ENCODE assay signal across 8 cellular contexts in genomic region chr12:1692221-1692620, GRCh38. TPM values are rescaled to one million over a fixed set of nuclear protein-coding genes. Genes with fewer than 3 reads are reported as not detected.
DNase-seq lines count a peak whose midpoint lies in the region; ATAC-seq, FAIRE-seq and TF ChIP-seq lines count a peak whose summit lies in the region.
"Had no signal": no experiment of that assay in that cellular context is flagged by ENCODE, and none has a peak within 500 bp of the region (broad histone marks: within the 10 kb centered on the region; RNA-seq: fewer than 3 reads in every experiment).

No MANE protein-coding gene starts in this region.

- peaks cover 2% of the 10 kb centered on the region for H3K27me3 Mint-ChIP-seq in H9 (ENCODE audit: low read depth)

- no peaks in the 10 kb centered on the region for H3K36me3 ChIP-seq in small intestine (ENCODE audit: control insufficient read depth in 2 of 2, insufficient read depth in 2 of 2, low read length in 2 of 2)

- no peak overlapping the region for H2BK12ac ChIP-seq in H9 (ENCODE audit: insufficient read length, low read depth, low read length)

- H3K9me3 Mint-ChIP-seq in H9 = no peaks in the 10 kb centered on the region

- no peak overlapping the region for H2BK5ac ChIP-seq in H9 (ENCODE audit: insufficient read length, low read length)

- peak overlapping the region; percentile 86 for H3K4me3 ChIP-seq in fibroblast of the aortic adventitia (ENCODE audit: low read depth, low read length)
- H3K4me3 ChIP-seq in small intestine (ENCODE audit: low read depth in 1 of 2, low read length in 2 of 2) = peak overlapping the region in 1 of 2 donors; percentile 97

- H4K20me1 ChIP-seq in H9 (ENCODE audit: control insufficient read depth, insufficient read depth, insufficient read length) = no peaks in the 10 kb centered on the region

- no peak overlapping the region for H2AK5ac ChIP-seq in H9 (ENCODE audit: insufficient read length, low read length)

- peak overlapping the region; percentile 86 to 97 for H3K4me3 Mint-ChIP-seq in H9

- peak overlapping the region; percentile 61 for H3K9ac ChIP-seq in H9 (ENCODE audit: extremely low read depth, insufficient read length, low read length)

- no peak overlapping the region for H4K8ac ChIP-seq in H9 (replicated peaks; ENCODE audit: insufficient read length, low read depth, low read length)

- H3K27ac Mint-ChIP-seq in H9 = peak overlapping the region in 1 of 3 experiments; percentile 97; a peak in 1 of 7 replicates

- no peak overlapping the region for H3K18ac ChIP-seq in H9 (ENCODE audit: insufficient read length, low read depth, low read length)

- H3K14ac ChIP-seq in H9 (ENCODE audit: insufficient read depth, low read length) = no peak overlapping the region

- TF ChIP-seq CTCF in H9 (conservative IDR thresholded peaks at IDR 0.05) = no peak
- TF ChIP-seq CTCF in fibroblast of the aortic adventitia (IDR thresholded peaks at IDR 0.05; ENCODE audit: insufficient read depth, low read length) = no peak

- no peaks in the 10 kb centered on the region for H3K9me3 ChIP-seq in H9 (ENCODE audit: control insufficient read depth, low read depth, low read length)
- no peaks in the 10 kb centered on the region for H3K9me3 ChIP-seq in small intestine (ENCODE audit: control insufficient read depth, low read depth)

- no peak for ATAC-seq in SK-N-SH treated with all-trans-retinoic acid at 6 μM for 48 hours

- H2BK120ac ChIP-seq in H9 (ENCODE audit: low read depth, low read length, poor library complexity, severe bottlenecking) = no peak overlapping the region

- H2AFZ ChIP-seq in H9 (ENCODE audit: low read length) = no peak overlapping the region

- peaks cover 14 to 15% of the 10 kb centered on the region in 2 experiments for H3K4me1 Mint-ChIP-seq in H9

- peak overlapping the region; percentile 81 for H3K4me2 ChIP-seq in H9 (ENCODE audit: insufficient read depth, insufficient read length, low read length)

- no peak overlapping the region for H3T11ph ChIP-seq in H9 (ENCODE audit: low read length)

- DNase-seq in H9 (no peak), fibroblast of the aortic adventitia (ENCODE audit: low read depth) (no peak), small intestine (peak; percentile 33), NCI-H2171 treated with DMSO at 0.1 percent for 48 hours (lab: John Stamatoyannopoulos, UW) (no peak), T1000 (lab: John Stamatoyannopoulos, UW) (no peak), superior temporal gyrus (ENCODE audit: extremely low spot score) (no peak)
- DNase-seq: T-helper 9 cell had no signal

- H4K5ac ChIP-seq in H9 (ENCODE audit: insufficient read length, low read depth, low read length) = no peak overlapping the region

- H3K79me2 ChIP-seq in H9 (ENCODE audit: insufficient read depth, low read length) = peaks cover 34% of the 10 kb centered on the region; the same call in 1 of the 2 replicates

- H3K36me3 Mint-ChIP-seq in H9 (ENCODE audit: insufficient read depth in 1 of 3, low read depth in 3 of 3) = peaks cover 2 to 11% (median 6%) of the 10 kb centered on the region in 3 experiments; a peak in 5 of 7 replicates

- peaks cover 5% of the 10 kb centered on the region for H3K23me2 ChIP-seq in H9 (ENCODE audit: insufficient read length, low read depth, low read length, poor library complexity, severe bottlenecking)

- no peak overlapping the region for H3K23ac ChIP-seq in H9 (ENCODE audit: insufficient read length, low read depth, low read length)

- H2BK20ac ChIP-seq in H9 (ENCODE audit: low read depth, low read length, poor library complexity, severe bottlenecking) = no peak overlapping the region

- no peak overlapping the region for H3K4ac ChIP-seq in H9 (ENCODE audit: low read depth, low read length)

- H3K27me3 ChIP-seq in H9 (ENCODE audit: insufficient read depth, low read length) = no peaks in the 10 kb centered on the region
- H3K27me3 ChIP-seq in small intestine (ENCODE audit: control insufficient read depth in 2 of 2, insufficient read depth in 2 of 2, low read length in 2 of 2) = no peaks in the 10 kb centered on the region

- no peak overlapping the region for H3K56ac ChIP-seq in H9 (ENCODE audit: insufficient read length, low read depth, low read length)

- H3K79me1 ChIP-seq in H9 (ENCODE audit: insufficient read depth, low read depth, low read length, poor library complexity, severe bottlenecking) = peaks cover 7% of the 10 kb centered on the region

- no peak for FAIRE-seq in small intestine (lab: Jason Lieb, UNC)

- H3K4me1 ChIP-seq in H9 (ENCODE audit: insufficient read depth, low read length) = no peaks in the 10 kb centered on the region
- peaks cover 3 to 7% of the 10 kb centered on the region in 2 donors for H3K4me1 ChIP-seq in small intestine (ENCODE audit: control insufficient read depth in 2 of 2, insufficient read depth in 1 of 2, low read depth in 1 of 2, low read length in 1 of 2)

- no peak overlapping the region for H4K91ac ChIP-seq in H9 (ENCODE audit: insufficient read length, low read depth, low read length)

- H2BK15ac ChIP-seq in H9 (ENCODE audit: low read depth, low read length) = no peak overlapping the region

- H3K27ac ChIP-seq in H9 (ENCODE audit: insufficient read length, low read depth, low read length) = no peak overlapping the region
- no peak overlapping the region for H3K27ac ChIP-seq in small intestine (ENCODE audit: low read depth in 1 of 2, low read length in 1 of 2)

- no CpG with 5 or more reads among the region's 4 CpGs for whole genome bisulfite sequencing in H9 (ENCODE audit: extremely low coverage, insufficient read length, low lambda C conversion rate)
- 16 to 36% (median 19%) methylated on average over 4 of the region's 4 CpGs for WGBS in small intestine, 3 donors

TF ChIP-seq in SK-N-SH treated with all-trans-retinoic acid at 6 μM for 48 hours, 23 proteins besides CTCF, POLR2A, EP300 and RAD21:
- TF ChIP-seq ARNTL (CRISPR knock-in tag; IDR thresholded peaks at IDR 0.05; ENCODE audit: borderline replicate concordance, low read depth) = 0 out of 2 replicates have a peak, but pooled peaks have one; percentile 11
- TF ChIP-seq BACH2 (CRISPR knock-in tag; IDR thresholded peaks at IDR 0.05; ENCODE audit: borderline replicate concordance) = no peak
- no peak for TF ChIP-seq ZNF70 (CRISPR knock-in tag; IDR thresholded peaks at IDR 0.05)
- TF ChIP-seq PATZ1 (CRISPR knock-in tag; IDR thresholded peaks at IDR 0.05; ENCODE audit: borderline replicate concordance) = no peak

RNA-seq across cellular contexts. Expression of gene ADIPOR2, which starts 1.4 kb away (rescaled TPM):
- 44.2 and 45.3 TPM in 2 replicates for total RNA-seq in H9 (2021)
- 12.4 and 26.0 TPM in 2 replicates for total RNA-seq in fibroblast of the aortic adventitia (ENCODE audit: low replicate concordance)
- 10 to 100 TPM; 35.6 to 55.9 (median 41.9) TPM for polyA plus RNA-seq in small intestine
